ENCODE assay signal across 11 cellular contexts in genomic region chr18:51149605-51150429, GRCh38. TPM values are rescaled to one million over a fixed set of nuclear protein-coding genes. Genes with fewer than 3 reads are reported as not detected.
DNase-seq lines count a peak whose midpoint lies in the region; ATAC-seq, FAIRE-seq and TF ChIP-seq lines count a peak whose summit lies in the region.
"Had no signal": no experiment of that assay in that cellular context is flagged by ENCODE, and none has a peak within 500 bp of the region (broad histone marks: within the 10 kb centered on the region; RNA-seq: fewer than 3 reads in every experiment).

No MANE protein-coding gene starts in this region.

- no peaks in the 10 kb centered on the region for H3K27me3 Mint-ChIP-seq in CD4-positive, alpha-beta T cell
- H3K27me3 Mint-ChIP-seq: activated naive CD8-positive, alpha-beta T cell treated with anti-CD3 and anti-CD28 coated beads, Interleukin-2, amount 10 ng/mL, durations not matched to agents 7 days and 5 days had no signal

- H3K27ac ChIP-seq in CD4-positive, alpha-beta T cell (ENCODE audit: low read depth, low read length): no peak overlapping the region
- H3K27ac ChIP-seq in mesendoderm (ENCODE audit: low read depth, low read length): no peak overlapping the region
- H3K27ac ChIP-seq: heart right ventricle, parathyroid adenoma had no signal

- no peaks in the 10 kb centered on the region for H3K9me3 ChIP-seq in CD4-positive, alpha-beta T cell (ENCODE audit: control insufficient read depth, low read length)
- H3K9me3 ChIP-seq in adipocyte (ENCODE audit: control insufficient read depth, low read length): no peaks in the 10 kb centered on the region

- H3K36me3 ChIP-seq in adipocyte (ENCODE audit: control insufficient read depth, insufficient read depth, low read length, severe bottlenecking) (no peaks in the 10 kb centered on the region), mesendoderm (ENCODE audit: control insufficient read depth, insufficient read depth, low read length) (no peaks in the 10 kb centered on the region)
- H3K36me3 ChIP-seq: heart right ventricle had no signal

- H3K9ac ChIP-seq in adipocyte (ENCODE audit: low read length) (no peak overlapping the region), mesendoderm (ENCODE audit: low read length) (no peak overlapping the region)
- H3K9ac ChIP-seq: parathyroid adenoma had no signal

- no peak overlapping the region for H4K5ac ChIP-seq in mesendoderm (ENCODE audit: low read length)

- peaks cover 36% of the 10 kb centered on the region for H3K4me1 Mint-ChIP-seq in CD4-positive, alpha-beta T cell (ENCODE audit: low read depth)

- H3K36me3 Mint-ChIP-seq in CD4-positive, alpha-beta T cell (ENCODE audit: low read depth): no peaks in the 10 kb centered on the region
- H3K36me3 Mint-ChIP-seq: activated naive CD8-positive, alpha-beta T cell treated with anti-CD3 and anti-CD28 coated beads, Interleukin-2, amount 10 ng/mL, durations not matched to agents 7 days and 5 days had no signal

- no peaks in the 10 kb centered on the region for H3K9me3 Mint-ChIP-seq in CD4-positive, alpha-beta T cell
- H3K9me3 Mint-ChIP-seq: activated naive CD8-positive, alpha-beta T cell treated with anti-CD3 and anti-CD28 coated beads, Interleukin-2, amount 10 ng/mL, durations not matched to agents 7 days and 5 days had no signal

- CTCF ChIA-PET in CD4-positive, alpha-beta T cell (lab: Charles Lee): interaction anchor here (1.0 kb wide), 1 partner anchor 17 kb away, joined by 3 read pairs; no protein-coding TSS in a partner anchor

- no peak overlapping the region for H2BK120ac ChIP-seq in mesendoderm (ENCODE audit: low read depth, low read length)

- WGBS in mesendoderm (ENCODE audit: extremely low coverage, insufficient coverage, low lambda C conversion rate): no CpG with 5 or more reads among the region's 9 CpGs

- peak overlapping the region; percentile 1 for H3K27ac Mint-ChIP-seq in CD4-positive, alpha-beta T cell
- H3K27ac Mint-ChIP-seq: activated naive CD8-positive, alpha-beta T cell treated with anti-CD3 and anti-CD28 coated beads, Interleukin-2, amount 10 ng/mL, durations not matched to agents 7 days and 5 days had no signal

- H3K79me2 ChIP-seq in mesendoderm (ENCODE audit: control insufficient read depth, insufficient read depth, low read length): no peaks in the 10 kb centered on the region
- H3K79me2 ChIP-seq: parathyroid adenoma had no signal

- no peaks in the 10 kb centered on the region for H3K27me3 ChIP-seq in CD4-positive, alpha-beta T cell (ENCODE audit: control insufficient read depth, insufficient read depth, low read length)
- H3K27me3 ChIP-seq in adipocyte (replicated peaks; ENCODE audit: control insufficient read depth, insufficient read depth, low read length) (no peaks in the 10 kb centered on the region), mesendoderm (ENCODE audit: insufficient read depth, low read length, poor library complexity) (no peaks in the 10 kb centered on the region)
- H3K27me3 ChIP-seq: heart right ventricle had no signal

- no peak overlapping the region for H2BK5ac ChIP-seq in mesendoderm (ENCODE audit: low read length)

- no peak for ATAC-seq in CD4-positive, alpha-beta T cell (ENCODE audit: poor library complexity)
- ATAC-seq in HG03521 (IDR thresholded peaks at IDR 0.05; ENCODE audit: unreplicated experiment): no peak
- ATAC-seq: heart right ventricle had no signal

- H3K4me3 ChIP-seq in adipocyte (ENCODE audit: low read length) (no peak overlapping the region), mesendoderm (ENCODE audit: low read length) (no peak overlapping the region)
- H3K4me3 ChIP-seq: heart right ventricle had no signal

- no peak overlapping the region for H3K4me3 Mint-ChIP-seq in CD4-positive, alpha-beta T cell
- H3K4me3 Mint-ChIP-seq: activated naive CD8-positive, alpha-beta T cell treated with anti-CD3 and anti-CD28 coated beads, Interleukin-2, amount 10 ng/mL, durations not matched to agents 7 days and 5 days had no signal

- H3K56ac ChIP-seq in mesendoderm (ENCODE audit: low read length): no peak overlapping the region

- no peak overlapping the region for H3K4me2 ChIP-seq in mesendoderm (ENCODE audit: low read length)

- no peak for TF ChIP-seq CTCF in CD4-positive, alpha-beta T cell (IDR thresholded peaks at IDR 0.05)

- H4K8ac ChIP-seq in mesendoderm (ENCODE audit: low read depth, low read length): no peak overlapping the region

- H3K4ac ChIP-seq in mesendoderm (ENCODE audit: low read depth, low read length): no peak overlapping the region

- POLR2A ChIA-PET in CD4-positive, alpha-beta T cell (lab: Charles Lee): interaction anchor here (1.4 kb wide), 1 partner anchor 46 kb away, joined by 4 read pairs; no protein-coding TSS in a partner anchor

- intact Hi-C loops in CD4-positive, alpha-beta T cell (cut with DNase I, micrococcal nuclease): loop anchor here in 1 of 2 experiments (2.0 kb wide), 1 partner anchor 41 kb away; no protein-coding TSS in a partner anchor

- no peak overlapping the region for H2BK15ac ChIP-seq in mesendoderm (replicated peaks; ENCODE audit: low read depth)

- no peak for FAIRE-seq in RCC 7860 (lab: Jason Lieb, UNC)

- H3K4me1 ChIP-seq in adipocyte (ENCODE audit: control insufficient read depth, insufficient read depth, low read length) (no peaks in the 10 kb centered on the region), mesendoderm (ENCODE audit: control insufficient read depth, low read depth, low read length) (no peaks in the 10 kb centered on the region)
- H3K4me1 ChIP-seq: heart right ventricle, parathyroid adenoma had no signal

- no peak overlapping the region for H2AK5ac ChIP-seq in mesendoderm (ENCODE audit: low read length)

- no peak for DNase-seq in CD4-positive, alpha-beta T cell
- peak; percentile 3 for DNase-seq in HT-29 (ENCODE audit: low spot score)
- peak; percentile 28 for DNase-seq in adipocyte (ENCODE audit: low read depth)
- DNase-seq in mesendoderm: peak; percentile 75
- DNase-seq in MV-4-11 (lab: John Stamatoyannopoulos, UW): no peak
- no peak for DNase-seq in NCI-H774 (lab: John Stamatoyannopoulos, UW)
- no peak for DNase-seq in RCC 7860 (ENCODE audit: low spot score)
- DNase-seq: activated naive CD8-positive, alpha-beta T cell treated with anti-CD3 and anti-CD28 coated beads, Interleukin-2, amount 10 ng/mL, durations not matched to agents 7 days and 5 days; heart right ventricle had no signal

- H3K79me1 ChIP-seq in mesendoderm (ENCODE audit: low read length): no peaks in the 10 kb centered on the region

- no peak overlapping the region for H3K18ac ChIP-seq in mesendoderm (ENCODE audit: low read length)

- H3K23ac ChIP-seq in mesendoderm (ENCODE audit: low read length): no peak overlapping the region

RNA-seq across cellular contexts. Expression of gene MEX3C, which starts 47.7 kb away (rescaled TPM):
- 10 to 100 TPM; 70.8 to 76.1 TPM for total RNA-seq in CD4-positive, alpha-beta T cell
- 28.5 and 38.3 TPM in 2 replicates for total RNA-seq in HT-29 (2014; rRNA removed; shearing (Covaris generic))
- 81.5 TPM for polyA plus RNA-seq in mesendoderm (2013, experiment 1 of 2)
- polyA plus RNA-seq in mesendoderm (2013, experiment 2 of 2): 82.9 TPM

Comparison
In these comparisons a context has a peak if more than half of its experiments do, and no peak if none do; other contexts are left out.
1. DNase-seq: peak in HT-29 (single experiment), adipocyte (single experiment) and mesendoderm (single experiment); none in CD4-positive, alpha-beta T cell (0 of 10), MV-4-11 (single experiment), NCI-H774 (single experiment) and RCC 7860 (single experiment).